In the genomic region with DNA sequence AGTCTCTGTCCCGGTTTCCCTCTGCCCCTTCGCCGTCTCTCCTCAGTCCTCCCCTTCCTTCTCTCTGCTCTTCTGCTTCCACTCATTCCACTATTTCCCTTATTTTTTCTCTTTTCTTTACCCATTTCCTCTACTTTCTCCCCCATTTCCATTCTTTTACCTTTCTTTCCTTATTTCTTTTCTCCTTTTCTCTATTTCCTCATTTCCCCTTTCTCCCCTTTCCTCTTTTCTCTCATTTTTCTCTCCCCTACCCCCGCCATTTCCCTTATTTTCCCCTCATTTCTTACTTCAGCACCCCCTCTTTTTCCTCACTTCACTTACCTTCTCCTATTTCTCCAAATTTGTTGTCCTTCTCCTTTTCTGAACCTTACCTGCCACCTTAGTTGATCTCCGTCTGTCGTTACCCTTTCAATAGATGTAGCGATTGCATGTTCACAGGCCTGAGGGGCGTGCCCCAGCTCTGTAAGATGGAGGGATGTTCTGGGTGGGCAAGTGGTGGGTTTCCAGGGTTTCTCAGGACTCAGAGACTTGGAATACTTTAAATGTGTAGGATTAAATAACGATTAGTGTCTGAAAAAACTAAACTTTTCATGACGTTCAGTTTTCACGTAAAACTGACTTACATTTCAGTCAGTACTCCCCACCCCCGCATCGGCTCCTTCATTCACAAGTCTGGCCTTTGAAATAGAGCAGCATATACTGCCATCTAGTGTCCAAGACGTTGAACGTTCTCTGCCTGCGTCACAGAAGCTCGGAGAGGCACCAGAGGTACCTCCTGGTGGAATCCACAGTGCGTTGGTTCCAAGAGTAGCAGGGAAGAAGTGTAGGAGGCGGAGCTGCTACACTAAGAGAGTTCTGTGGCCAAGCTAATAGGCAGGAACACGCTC, we compare ENCODE assay signal across 8 cellular contexts. TPM values are rescaled to one million over a fixed set of nuclear protein-coding genes. Genes with fewer than 3 reads are reported as not detected.
DNase-seq lines count a peak whose midpoint lies in the region; ATAC-seq and TF ChIP-seq lines count a peak whose summit lies in the region.

No MANE protein-coding gene starts in this region.

- peak overlapping the region; percentile 44 for H3K9ac ChIP-seq in muscle layer of colon (ENCODE audit: low read length)

- no peak for TF ChIP-seq POLR2A in esophagus muscularis mucosa (IDR thresholded peaks at IDR 0.05; ENCODE audit: low read depth)

- peak overlapping the region; percentile 95 for H2AFZ ChIP-seq in OCI-LY7 (ENCODE audit: low read length)

- H3K9me3 ChIP-seq in OCI-LY7 (ENCODE audit: low read length) (no peaks in the 10 kb centered on the region), esophagus muscularis mucosa (no peaks in the 10 kb centered on the region), muscle layer of colon (ENCODE audit: low read length) (no peaks in the 10 kb centered on the region)

- WGBS in esophagus muscularis mucosa = 13% methylated on average over 19 of the region's 20 CpGs

- H3K36me3 ChIP-seq in OCI-LY7 (ENCODE audit: insufficient read depth, low read length) (no peaks in the 10 kb centered on the region), esophagus muscularis mucosa (no peaks in the 10 kb centered on the region), muscle layer of colon (ENCODE audit: insufficient read depth, low read length) (no peaks in the 10 kb centered on the region)

- TF ChIP-seq CTCF in OCI-LY7 (conservative IDR thresholded peaks at IDR 0.05; ENCODE audit: low read length) = peak; percentile 77
- peak; percentile 69 to 84 (median 70) for TF ChIP-seq CTCF in esophagus muscularis mucosa (IDR thresholded peaks at IDR 0.05)

- peak overlapping the region; percentile 77 for H3K4me2 ChIP-seq in OCI-LY7 (ENCODE audit: low read length)

- POLR2A ChIA-PET in OCI-LY7 (lab: Charles Lee) = interaction anchor here (0.6 kb wide), 1 partner anchor 56 kb away, joined by 3 read pairs; no protein-coding TSS in a partner anchor

- CTCF ChIA-PET in OCI-LY7 (lab: Charles Lee; ENCODE audit: unreplicated experiment) = interaction anchor here (0.7 to 1.5 kb wide), 5 partner anchors 9 to 131 kb away, joined by 3 to 9 read pairs (median 3); no protein-coding TSS in a partner anchor

- intact Hi-C loops in OCI-LY7 (cut with micrococcal nuclease; ENCODE audit: unreplicated experiment) (loop anchor here (1.0 to 10.0 kb wide), 7 partner anchors 58 to 752 kb away; no protein-coding TSS in a partner anchor), esophagus muscularis mucosa (cut with DNase I) (loop anchor here (10.0 kb wide), 1 partner anchor 1292 kb away; no protein-coding TSS in a partner anchor)

- no TSS peak for BruUV-seq in OCI-LY7 (replicated peaks; lab: Mats Ljungman, UMichigan)

- no peaks in the 10 kb centered on the region for H4K20me1 ChIP-seq in OCI-LY7 (ENCODE audit: insufficient read depth, low read length)

- H3K9me2 ChIP-seq in OCI-LY7 (ENCODE audit: insufficient read depth, low read length) = no peaks in the 10 kb centered on the region

- peak; percentile 79 for ATAC-seq in GM21515 (IDR thresholded peaks at IDR 0.05; ENCODE audit: unreplicated experiment)

- H3K27ac ChIP-seq in OCI-LY7 (ENCODE audit: low read depth, low read length, poor library complexity, severe bottlenecking) (no peak overlapping the region), esophagus muscularis mucosa (replicated peaks in 1 of 4) (peak overlapping the region; percentile 84 to 92 (median 88)), muscle layer of colon (ENCODE audit: low read depth, low read length) (peak overlapping the region; percentile 47)

- H3K27me3 ChIP-seq in esophagus muscularis mucosa (peaks cover 0 to 4% (median 0%) of the 10 kb centered on the region in 4 donors), muscle layer of colon (ENCODE audit: control insufficient read depth in 1 of 2, insufficient read depth in 2 of 2, low read length in 2 of 2) (peaks cover 0 to 33% of the 10 kb centered on the region in 2 donors)

- DNase-seq in D341Med (ENCODE audit: low spot score) (peak; percentile 68), HuH-7.5 (ENCODE audit: low spot score) (peak; percentile 41), OCI-LY7 (ENCODE audit: low spot score) (peak; percentile 83), activated T-cell treated with anti-CD3 and anti-CD28 coated beads for 48 hours (ENCODE audit: low read depth) (peak; percentile 53), esophagus muscularis mucosa (ENCODE audit: extremely low spot score) (peak; percentile 93)
- DNase-seq in stimulated activated CD8-positive, alpha-beta memory T cell treated with anti-CD3 and anti-CD28 coated beads, Interleukin-4, amount 100 ng/mL, for 48 hours = peak; percentile 75

- H3K4me3 ChIP-seq in OCI-LY7 (ENCODE audit: low read depth, low read length, poor library complexity, severe bottlenecking) (peak overlapping the region; percentile 58), esophagus muscularis mucosa (peak overlapping the region; percentile 62 to 76 (median 66)), muscle layer of colon (ENCODE audit: low read depth in 1 of 2, low read length in 2 of 2) (peak overlapping the region; percentile 44 to 58)

- H3K4me1 ChIP-seq in OCI-LY7 (ENCODE audit: insufficient read depth, low read length, poor library complexity, severe bottlenecking) = peaks cover 11% of the 10 kb centered on the region
- H3K4me1 ChIP-seq in esophagus muscularis mucosa = peaks cover 4 to 44% (median 38%) of the 10 kb centered on the region in 4 donors
- H3K4me1 ChIP-seq in muscle layer of colon (ENCODE audit: insufficient read depth, low read length) = no peaks in the 10 kb centered on the region

- no peak for TF ChIP-seq EP300 in esophagus muscularis mucosa (IDR thresholded peaks at IDR 0.05)

- no peaks in the 10 kb centered on the region for H3K79me2 ChIP-seq in OCI-LY7 (ENCODE audit: insufficient read depth, low read depth, low read length)

RNA-seq across cellular contexts. Expression of a gene that starts 0.6 kb away (rescaled TPM):
- total RNA-seq in OCI-LY7 (2014; rRNA removed; shearing (Covaris generic)) = not detected in 2 replicates
- total RNA-seq in OCI-LY7 (2022) (not detected in 2 replicates), esophagus muscularis mucosa (not detected)

RNA-seq across cellular contexts. Expression of a gene that starts 1.3 kb away (rescaled TPM):
- total RNA-seq in OCI-LY7 (2014; rRNA removed; shearing (Covaris generic)) = 28.3 and 35.6 TPM in 2 replicates
- total RNA-seq in OCI-LY7 (2022) (28.4 and 29.3 TPM in 2 replicates), esophagus muscularis mucosa (1,000 to 10,000 TPM in 2 of 4 donors, 100 to 1,000 TPM in 2; 389 to 1,047 (median 786) TPM)

RNA-seq across cellular contexts. Expression of a gene that starts 48.8 kb away (rescaled TPM):
- not detected in 2 replicates for total RNA-seq in OCI-LY7 (2014; rRNA removed; shearing (Covaris generic))
- total RNA-seq in OCI-LY7 (2022) (not detected in 2 replicates), esophagus muscularis mucosa (10 to 100 TPM; 37.1 to 65.9 (median 52.4) TPM)

Comparison
In these comparisons a context has a peak if more than half of its experiments do, and no peak if none do; other contexts are left out.
1. DNase-seq: peak in every context shown above with its lines; median percentile 93 in esophagus muscularis mucosa; 83 in OCI-LY7; 75 in stimulated activated CD8-positive, alpha-beta memory T cell treated with anti-CD3 and anti-CD28 coated beads, Interleukin-4, amount 100 ng/mL, for 48 hours; 68 in D341Med; 53 in activated T-cell treated with anti-CD3 and anti-CD28 coated beads for 48 hours; 41 in HuH-7.5.
2. RNA of a gene that starts 1.3 kb away (total RNA-seq): 389 to 1,047 TPM in esophagus muscularis mucosa; 28.3 to 35.6 TPM in OCI-LY7; every median in the first group is over 10 times any median in the second.
3. RNA of a gene that starts 48.8 kb away (total RNA-seq): 37.1 to 65.9 TPM in esophagus muscularis mucosa; not detected in OCI-LY7; every median in the first group is over 10 times any median in the second.
4. Peak in every context shown above with its lines, with median percentiles within 50 percentile points of each other: H3K4me3 ChIP-seq.